Comparison of ENCODE assay signal across 18 cellular contexts in genomic region chr5:54769746-54770145, GRCh38.
DNase-seq lines count a peak whose midpoint lies in the region; ATAC-seq and TF ChIP-seq lines count a peak whose summit lies in the region.
"Had no signal": no experiment of that assay in that cellular context is flagged by ENCODE, and none has a peak within 500 bp of the region (broad histone marks: within the 10 kb centered on the region; RNA-seq: fewer than 3 reads in every experiment).

No MANE protein-coding gene starts in this region.

- DNase-seq in IMR-90 = no peak
- DNase-seq in activated B cell treated with CpG ODN at 0.5 μM for 24 hours = no peak
- no peak for DNase-seq in NCI-H187 (lab: John Stamatoyannopoulos, UW)
- no peak for DNase-seq in NCI-H2227 treated with DMSO at 0.1 percent for 48 hours (lab: John Stamatoyannopoulos, UW)
- no peak for DNase-seq in putamen (ENCODE audit: low spot score)
- DNase-seq: AML-193; Calu3; CD4-positive, alpha-beta T cell; CD8-positive, alpha-beta T cell; DMS79 treated with DMSO at 0.1 percent for 48 hours; GF-D8 had no signal

- H4K91ac ChIP-seq in IMR-90 (ENCODE audit: insufficient read depth, low read depth, low read length) = peak overlapping the region; percentile 28; the same call in 1 of the 2 replicates

- H3K79me1 ChIP-seq in IMR-90 (ENCODE audit: low read depth in 1 of 2, low read length in 2 of 2) = no peaks in the 10 kb centered on the region

- H4K5ac ChIP-seq in IMR-90 (ENCODE audit: low read depth, low read length) = no peak overlapping the region; the same call in 1 of the 2 replicates

- POLR2A ChIA-PET in IMR-90 (lab: Charles Lee; ENCODE audit: unreplicated experiment) (no interaction called here), activated B cell treated with CpG ODN at 0.5 μM for 24 hours (lab: Charles Lee) (no interaction called here)

- WGBS in IMR-90 (ENCODE audit: extremely low coverage in 2 of 2, insufficient read length in 1 of 2), 2 experiments = no CpG with 5 or more reads among the region's 1 CpG

- peak overlapping the region; percentile 50; the same call in 1 of the 2 replicates for H3K4ac ChIP-seq in IMR-90 (ENCODE audit: low read depth, low read length)

- intact Hi-C loops in IMR-90 (cut with micrococcal nuclease) = no loop called here
- intact Hi-C loops in activated B cell treated with CpG ODN at 0.5 μM for 24 hours (cut with micrococcal nuclease) = loop anchor here (5.0 kb wide), 3 partner anchors 63 to 252 kb away; partner anchors contain the start of gene SNX18

- no peak for TF ChIP-seq RAD21 in IMR-90 (IDR thresholded peaks at IDR 0.05; ENCODE audit: low read length)

- H3K4me3 ChIP-seq in IMR-90 (ENCODE audit: insufficient read depth, low read depth, low read length) = no peak overlapping the region
- H3K4me3 ChIP-seq: A549; BLaER1 treated with 17β-estradiol and CSF1 and Interleukin-3, amounts not matched to agents 10 nM and 100 nM had no signal

- H2AK5ac ChIP-seq in IMR-90 (ENCODE audit: low read depth, low read length) = no peak overlapping the region

- peak overlapping the region; percentile 8 for H3K27ac Mint-ChIP-seq in activated B cell treated with CpG ODN at 0.5 μM for 24 hours
- H3K27ac Mint-ChIP-seq: B cell; CD4-positive, alpha-beta T cell; CD8-positive, alpha-beta T cell had no signal

- no peak overlapping the region for H2AK9ac ChIP-seq in IMR-90 (replicated peaks; ENCODE audit: low read depth, low read length, poor library complexity)

- H3K36me3 Mint-ChIP-seq in activated B cell treated with CpG ODN at 0.5 μM for 24 hours (ENCODE audit: low read depth) = no peaks in the 10 kb centered on the region
- H3K36me3 Mint-ChIP-seq: CD8-positive, alpha-beta T cell had no signal

- H3K9me3 Mint-ChIP-seq in activated B cell treated with CpG ODN at 0.5 μM for 24 hours = peaks cover 6% of the 10 kb centered on the region
- H3K9me3 Mint-ChIP-seq: CD4-positive, alpha-beta T cell; CD8-positive, alpha-beta T cell had no signal

- H4K20me1 ChIP-seq in IMR-90 (ENCODE audit: insufficient read depth, low read length) = no peaks in the 10 kb centered on the region
- H4K20me1 ChIP-seq: BLaER1 treated with 17β-estradiol and CSF1 and Interleukin-3, amounts not matched to agents 10 nM and 100 nM had no signal

- in situ Hi-C loops in IMR-90 (cut with MboI; ENCODE audit: low sequenced_read_pairs) = no loop called here

- no peak for TF ChIP-seq POLR2A in IMR-90 (IDR thresholded peaks at IDR 0.05; ENCODE audit: low read depth, low read length)

- no peaks in the 10 kb centered on the region for H3K9me1 ChIP-seq in IMR-90 (ENCODE audit: insufficient read depth, low read length)

- no peak overlapping the region for H2BK20ac ChIP-seq in IMR-90 (ENCODE audit: low read depth, low read length)

- H3K9me3 ChIP-seq in IMR-90 (ENCODE audit: control insufficient read depth, insufficient read depth, low read length) = no peaks in the 10 kb centered on the region
- H3K9me3 ChIP-seq: A549, Caco-2 had no signal

- ATAC-seq in IMR-90 (ENCODE audit: low read depth) (no peak), activated B cell treated with CpG ODN at 0.5 μM for 24 hours (ENCODE audit: low read depth) (no peak), esophagus mucosa (peak; percentile 29)
- ATAC-seq: A549; CD8-positive, alpha-beta T cell had no signal

- H4K8ac ChIP-seq in IMR-90 (ENCODE audit: low read depth in 2 of 2, low read length in 2 of 2) = no peak overlapping the region; a peak in 1 of 4 replicates

- H3K9ac ChIP-seq in IMR-90 (ENCODE audit: low read depth, low read length) = no peak overlapping the region
- H3K9ac ChIP-seq: BLaER1 treated with 17β-estradiol and CSF1 and Interleukin-3, amounts not matched to agents 10 nM and 100 nM had no signal

- H3K4me3 Mint-ChIP-seq in activated B cell treated with CpG ODN at 0.5 μM for 24 hours = no peak overlapping the region
- H3K4me3 Mint-ChIP-seq: B cell; CD4-positive, alpha-beta T cell; CD8-positive, alpha-beta T cell had no signal

- H3K23ac ChIP-seq in IMR-90 (ENCODE audit: low read depth, low read length) = no peak overlapping the region

- no TSS peak for BruUV-seq in IMR-90 (replicated peaks; lab: Mats Ljungman, UMichigan)

- no peak overlapping the region for H3K14ac ChIP-seq in IMR-90 (replicated peaks; ENCODE audit: low read depth, low read length)

- TF ChIP-seq CTCF in IMR-90 (conservative IDR thresholded peaks at IDR 0.05; ENCODE audit: low read depth, low read length) = no peak
- no peak for TF ChIP-seq CTCF in activated B cell treated with CpG ODN at 0.5 μM for 24 hours (IDR thresholded peaks at IDR 0.05)

- dilution Hi-C loops in IMR-90 (cut with HindIII; ENCODE audit: low sequenced_read_pairs, unreplicated experiment) = no loop called here

- H3K27me3 Mint-ChIP-seq in activated B cell treated with CpG ODN at 0.5 μM for 24 hours = no peaks in the 10 kb centered on the region
- H3K27me3 Mint-ChIP-seq: B cell; CD4-positive, alpha-beta T cell had no signal

- peak overlapping the region; percentile 61; the same call in 1 of the 3 replicates for H2BK15ac ChIP-seq in IMR-90 (ENCODE audit: low read depth, low read length)

- H3K4me2 ChIP-seq in IMR-90 (ENCODE audit: low read depth, low read length) = no peak overlapping the region
- H3K4me2 ChIP-seq: A549; BLaER1 treated with 17β-estradiol and CSF1 and Interleukin-3, amounts not matched to agents 10 nM and 100 nM had no signal

- no peak overlapping the region for H3K56ac ChIP-seq in IMR-90 (ENCODE audit: extremely low read depth, insufficient read depth, low read length)

- peaks cover 92% of the 10 kb centered on the region for H3K4me1 Mint-ChIP-seq in activated B cell treated with CpG ODN at 0.5 μM for 24 hours

- no peaks in the 10 kb centered on the region for H3K27me3 ChIP-seq in IMR-90 (ENCODE audit: control insufficient read depth, insufficient read depth, low read length)
- H3K27me3 ChIP-seq: BLaER1 treated with 17β-estradiol and CSF1 and Interleukin-3, amounts not matched to agents 10 nM and 100 nM had no signal

- H2AFZ ChIP-seq in IMR-90 (replicated peaks; ENCODE audit: low read length, poor library complexity) = no peak overlapping the region

- no peaks in the 10 kb centered on the region for H3K36me3 ChIP-seq in IMR-90 (ENCODE audit: control insufficient read depth, insufficient read depth, low read length)
- H3K36me3 ChIP-seq: BLaER1 treated with 17β-estradiol and CSF1 and Interleukin-3, amounts not matched to agents 10 nM and 100 nM had no signal

- H3K4me1 ChIP-seq in IMR-90 (ENCODE audit: control insufficient read depth, insufficient read depth, low read length) = peaks cover 3% of the 10 kb centered on the region
- H3K4me1 ChIP-seq: A549, Caco-2 had no signal

- H2BK5ac ChIP-seq in IMR-90 (ENCODE audit: low read depth, low read length, poor library complexity, severe bottlenecking) = no peak overlapping the region

- H2BK120ac ChIP-seq in IMR-90 (ENCODE audit: low read depth, low read length) = no peak overlapping the region

- CTCF ChIA-PET in IMR-90 (lab: Yijun Ruan, JAX) = no interaction called here
- CTCF ChIA-PET in activated B cell treated with CpG ODN at 0.5 μM for 24 hours (lab: Charles Lee) = no interaction called here

- H3K27ac ChIP-seq in IMR-90 (ENCODE audit: insufficient read depth, low read length) = no peak overlapping the region
- H3K27ac ChIP-seq: 22Rv1; A549; BLaER1 treated with 17β-estradiol and CSF1 and Interleukin-3, amounts not matched to agents 10 nM and 100 nM; C4-2B had no signal

- H3K18ac ChIP-seq in IMR-90 (ENCODE audit: low read depth, low read length) = no peak overlapping the region

TF ChIP-seq in IMR-90, 13 proteins besides CTCF, POLR2A, EP300 and RAD21:
- no peak for TF ChIP-seq RCOR1 (IDR thresholded peaks at IDR 0.05; ENCODE audit: insufficient replicate concordance, low read length)
- no peak for TF ChIP-seq FOS (IDR thresholded peaks at IDR 0.05; ENCODE audit: low read depth, low read length)
- no peak for TF ChIP-seq ELK1 (IDR thresholded peaks at IDR 0.05; ENCODE audit: borderline replicate concordance, low read depth, low read length)
- no peak for TF ChIP-seq NFE2L2 (IDR thresholded peaks at IDR 0.05; ENCODE audit: low read depth, low read length)
- TF ChIP-seq RFX5 (IDR thresholded peaks at IDR 0.05; ENCODE audit: low read depth, low read length) = no peak
TF ChIP-seq in IMR-90: peak in this region for 0.
